29 cellular contexts compared by ENCODE assay signal in the genomic region with DNA sequence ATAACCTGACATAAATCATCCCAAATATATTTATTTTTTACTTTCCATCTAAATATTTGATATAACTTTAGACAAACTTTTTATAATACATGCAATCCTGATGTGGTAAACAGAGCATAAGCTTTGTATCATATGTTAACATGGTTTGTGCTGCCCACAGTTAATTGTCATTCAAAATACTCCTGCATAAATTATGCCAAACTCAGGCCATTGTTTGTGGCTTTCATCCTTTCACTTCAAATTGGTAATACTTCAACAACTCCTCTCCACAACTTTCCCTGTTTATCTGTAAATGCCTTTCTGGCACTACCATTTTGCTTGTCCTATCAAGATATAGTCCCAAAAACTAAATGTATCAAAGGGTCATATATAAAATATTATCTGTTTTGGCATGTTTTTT.
"Had no signal": no experiment of that assay in that cellular context is flagged by ENCODE, and none has a peak within 500 bp of the region (broad histone marks: within the 10 kb centered on the region; RNA-seq: fewer than 3 reads in every experiment).

No MANE protein-coding gene starts in this region.

- H3K27ac ChIP-seq: SJCRH30, SK-N-MC had no signal

- FAIRE-seq: TTC549 had no signal

- H3K4me1 ChIP-seq: SJCRH30 had no signal

- H3K9me3 ChIP-seq: MG63, SJCRH30 had no signal

- DNase-seq: activated CD4-positive, alpha-beta T cell treated with anti-CD3 and anti-CD28 coated beads for 36 hours; activated CD4-positive, alpha-beta T cell treated with anti-CD3 and anti-CD28 coated beads, Interleukin-2, amount 10 ng/mL, durations not matched to agents 7 days and 5 days; activated CD4-positive, alpha-beta T cell treated with anti-CD3 and anti-CD28 coated beads, Interleukin-2, amount 50 U/mL, for 48 hours; activated CD8-positive, alpha-beta memory T cell treated with anti-CD3 and anti-CD28 coated beads, Interleukin-2, amount 50 U/mL, for 48 hours; activated effector memory CD4-positive, alpha-beta T cell treated with Interleukin-2 at 50 U/mL for 16 hours; activated naive CD4-positive, alpha-beta T cell treated with anti-CD3 and anti-CD28 coated beads, Interleukin-2, amount 10 ng/mL, durations not matched to agents 7 days and 5 days; activated naive CD8-positive, alpha-beta T cell treated with anti-CD3 and anti-CD28 coated beads, Interleukin-2, amount 50 U/mL, for 24 hours; activated T-cell treated with anti-CD3 and anti-CD28 coated beads, Interleukin-2, amount 50 U/mL, for 48 hours; anterior cingulate cortex; central memory CD4-positive, alpha-beta T cell; Kasumi-1; MG63; NCI-H1048; NCI-H1105 treated with DMSO at 0.1 percent for 48 hours; NCI-H1436; NCI-H1694; NCI-H1930; NCI-H2081 treated with DMSO at 0.1 percent for 48 hours; NCI-H226; NCI-H446 treated with DMSO at 0.1 percent for 48 hours; NCI-H524; NCI-H69; NCI-H82; SHP77; SJCRH30 had no signal

- H3K4me3 ChIP-seq: MG63, SJCRH30, SK-N-MC had no signal

- H3K27me3 ChIP-seq: SJCRH30 had no signal

- H3K36me3 ChIP-seq: MG63, SJCRH30 had no signal

- ATAC-seq: activated CD4-positive, alpha-beta T cell treated with anti-CD3 and anti-CD28 coated beads for 36 hours; activated CD4-positive, CD25-positive, alpha-beta regulatory T cell treated with anti-CD3 and anti-CD28 coated beads, Interleukin-2, amount 50 U/mL, for 24 hours; activated naive CD8-positive, alpha-beta T cell treated with anti-CD3 and anti-CD28 coated beads, Interleukin-2, amount 50 U/mL, for 24 hours; Panc1 had no signal
